In the genomic region with DNA sequence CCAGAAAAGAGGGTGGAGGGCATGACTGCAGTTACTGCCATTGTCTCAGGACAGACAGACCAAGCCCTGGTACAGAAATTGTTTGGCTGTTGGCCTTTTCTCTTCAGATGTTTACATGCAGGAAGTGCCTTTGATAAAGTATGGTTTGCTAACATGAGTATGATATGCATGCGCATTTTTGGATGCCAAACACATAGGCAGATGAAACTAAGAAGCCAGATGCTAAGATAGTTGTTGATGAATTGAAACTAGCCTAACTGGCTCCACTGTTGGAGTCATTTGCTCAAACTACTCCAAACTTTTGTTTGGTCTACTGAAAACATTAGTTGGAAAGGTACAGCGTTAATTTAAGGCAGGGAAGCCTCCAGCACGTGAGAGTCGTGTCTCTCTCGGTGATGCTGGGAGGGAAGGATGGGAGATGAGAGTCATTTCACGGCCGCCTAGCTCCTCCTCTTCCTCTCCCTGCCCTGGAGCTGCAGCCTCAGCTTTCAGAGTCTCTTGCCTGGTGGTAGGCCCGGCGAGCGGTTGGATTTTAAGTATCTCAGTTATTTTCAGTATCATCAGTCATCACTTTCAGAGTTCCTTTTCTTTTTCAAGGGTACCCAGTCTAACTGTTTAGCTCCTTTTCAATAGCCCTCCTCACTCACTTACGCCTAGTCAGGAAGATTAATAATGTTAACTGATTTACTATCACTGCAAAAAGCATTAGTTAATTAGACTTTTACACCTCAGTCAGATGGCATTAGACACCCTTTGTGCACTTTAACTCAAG, we compare ENCODE assay signal across 9 cellular contexts. TPM values are rescaled to one million over a fixed set of nuclear protein-coding genes. Genes with fewer than 3 reads are reported as not detected.
DNase-seq lines count a peak whose midpoint lies in the region; ATAC-seq, FAIRE-seq and TF ChIP-seq lines count a peak whose summit lies in the region.
"Had no signal": no experiment of that assay in that cellular context is flagged by ENCODE, and none has a peak within 500 bp of the region (broad histone marks: within the 10 kb centered on the region; RNA-seq: fewer than 3 reads in every experiment).

No MANE protein-coding gene starts in this region.

- H3K4me1 ChIP-seq in fibroblast of lung (ENCODE audit: control insufficient read depth, extremely low read depth, insufficient read depth, low read length) (peaks cover 10% of the 10 kb centered on the region), parathyroid adenoma (peaks cover 7% of the 10 kb centered on the region)

- H3K9me3 ChIP-seq in fibroblast of lung (ENCODE audit: control insufficient read depth, insufficient read depth, low read depth, low read length) (no peaks in the 10 kb centered on the region), parathyroid adenoma (ENCODE audit: control insufficient read depth, low read length) (no peaks in the 10 kb centered on the region)

- H3K79me2 ChIP-seq in fibroblast of lung (ENCODE audit: control insufficient read depth, insufficient read depth, low read length) (peaks cover 81% of the 10 kb centered on the region), parathyroid adenoma (peaks cover 17% of the 10 kb centered on the region)

- H3K4me2 ChIP-seq in fibroblast of lung (ENCODE audit: extremely low read depth, insufficient read depth, low read length) (peak overlapping the region; percentile 15), parathyroid adenoma (ENCODE audit: low read length) (no peak overlapping the region)

- no peak for DNase-seq in GM12892 (ENCODE audit: insufficient read length)
- DNase-seq in NCI-H510A (lab: John Stamatoyannopoulos, UW), result peak; percentile 49
- DNase-seq in activated CD8-positive, alpha-beta memory T cell treated with anti-CD3 and anti-CD28 coated beads, Interleukin-2, amount 50 U/mL, for 24 hours (ENCODE audit: extremely low read depth), result peak; percentile 40
- peak; percentile 58 to 71 for DNase-seq in fibroblast of lung (ENCODE audit: low read depth in 2 of 2)
- no peak for DNase-seq in NCI-H748 (lab: John Stamatoyannopoulos, UW; ENCODE audit: unreplicated experiment)
- no peak for DNase-seq in left lobe of liver (ENCODE audit: low spot score)

- FAIRE-seq in GM12892 (lab: Jason Lieb, UNC), result peak; percentile 89
- FAIRE-seq: endometrium had no signal

- H3K4me3 ChIP-seq in fibroblast of lung (replicated peaks in 1 of 4; ENCODE audit: control extremely low read depth in 1 of 4, insufficient read depth in 1 of 4, low read depth in 3 of 4, low read length in 4 of 4) (peak overlapping the region in 3 of 4 experiments; percentile 1 to 38 (median 5)), parathyroid adenoma (ENCODE audit: low read depth, low read length) (peak overlapping the region; percentile 4)

- no peaks in the 10 kb centered on the region for H3K27me3 ChIP-seq in fibroblast of lung (ENCODE audit: control insufficient read depth, insufficient read depth, low read length)
- H3K27me3 ChIP-seq in parathyroid adenoma (ENCODE audit: control insufficient read depth, insufficient read depth, low read length), result no peaks in the 10 kb centered on the region

- no peak overlapping the region for H2AFZ ChIP-seq in fibroblast of lung (ENCODE audit: low read length)
- H2AFZ ChIP-seq in parathyroid adenoma, result peak overlapping the region; percentile 47

- ATAC-seq in HG02588 (IDR thresholded peaks at IDR 0.05; ENCODE audit: unreplicated experiment), result peak; percentile 32
- ATAC-seq in left lobe of liver, result no peak

- H3K36me3 ChIP-seq in fibroblast of lung (ENCODE audit: control insufficient read depth, insufficient read depth, low read length), result no peaks in the 10 kb centered on the region
- no peaks in the 10 kb centered on the region for H3K36me3 ChIP-seq in parathyroid adenoma (ENCODE audit: control insufficient read depth, insufficient read depth, low read length)

- H3K9ac ChIP-seq in fibroblast of lung (ENCODE audit: insufficient read depth, low read length), result no peak overlapping the region
- H3K9ac ChIP-seq in parathyroid adenoma, result no peak overlapping the region

- H3K27ac ChIP-seq in fibroblast of lung (ENCODE audit: insufficient read depth, low read length) (peak overlapping the region; percentile 32), parathyroid adenoma (peak overlapping the region; percentile 46)

- TF ChIP-seq POLR2A in GM12892 (IDR thresholded peaks at IDR 0.05; ENCODE audit: low read depth, low read length), result peak; percentile 78

- H4K20me1 ChIP-seq in fibroblast of lung (ENCODE audit: control insufficient read depth, extremely low read depth, insufficient read depth, low read length), result no peaks in the 10 kb centered on the region

- TF ChIP-seq CTCF in fibroblast of lung (conservative IDR thresholded peaks at IDR 0.05 in 1 of 2, IDR thresholded peaks at IDR 0.05 in 1 of 2; ENCODE audit: low read depth in 1 of 2, low read length in 2 of 2) (no peak), parathyroid adenoma (IDR thresholded peaks at IDR 0.05) (no peak)

RNA-seq across cellular contexts. Expression of gene RREB1, which starts 29.8 kb away (rescaled TPM):
- polyA plus RNA-seq in GM12892 (2012; ENCODE audit: missing spikeins), result 7.8 TPM
- total RNA-seq in fibroblast of lung, result 15.2 and 18.8 TPM in 2 replicates
- polyA plus RNA-seq in fibroblast of lung, result 2.4 and 2.8 TPM in 2 replicates
- polyA plus RNA-seq in fibroblast of lung (2012), result 5.5 and 7.7 TPM in 2 replicates
- polyA minus RNA-seq in fibroblast of lung (ENCODE audit: low replicate concordance), result 19.9 and 29.8 TPM in 2 replicates
- 43.3 TPM for total RNA-seq in left lobe of liver

Comparison
In these comparisons a context has a peak if more than half of its experiments do, and no peak if none do; other contexts are left out.
1. DNase-seq: peak in NCI-H510A (single experiment), activated CD8-positive, alpha-beta memory T cell treated with anti-CD3 and anti-CD28 coated beads, Interleukin-2, amount 50 U/mL, for 24 hours (single experiment) and fibroblast of lung (2 of 2); none in GM12892 (single experiment), NCI-H748 (single experiment) and left lobe of liver (single experiment).